8 cellular contexts compared by ENCODE assay signal in the genomic region with DNA sequence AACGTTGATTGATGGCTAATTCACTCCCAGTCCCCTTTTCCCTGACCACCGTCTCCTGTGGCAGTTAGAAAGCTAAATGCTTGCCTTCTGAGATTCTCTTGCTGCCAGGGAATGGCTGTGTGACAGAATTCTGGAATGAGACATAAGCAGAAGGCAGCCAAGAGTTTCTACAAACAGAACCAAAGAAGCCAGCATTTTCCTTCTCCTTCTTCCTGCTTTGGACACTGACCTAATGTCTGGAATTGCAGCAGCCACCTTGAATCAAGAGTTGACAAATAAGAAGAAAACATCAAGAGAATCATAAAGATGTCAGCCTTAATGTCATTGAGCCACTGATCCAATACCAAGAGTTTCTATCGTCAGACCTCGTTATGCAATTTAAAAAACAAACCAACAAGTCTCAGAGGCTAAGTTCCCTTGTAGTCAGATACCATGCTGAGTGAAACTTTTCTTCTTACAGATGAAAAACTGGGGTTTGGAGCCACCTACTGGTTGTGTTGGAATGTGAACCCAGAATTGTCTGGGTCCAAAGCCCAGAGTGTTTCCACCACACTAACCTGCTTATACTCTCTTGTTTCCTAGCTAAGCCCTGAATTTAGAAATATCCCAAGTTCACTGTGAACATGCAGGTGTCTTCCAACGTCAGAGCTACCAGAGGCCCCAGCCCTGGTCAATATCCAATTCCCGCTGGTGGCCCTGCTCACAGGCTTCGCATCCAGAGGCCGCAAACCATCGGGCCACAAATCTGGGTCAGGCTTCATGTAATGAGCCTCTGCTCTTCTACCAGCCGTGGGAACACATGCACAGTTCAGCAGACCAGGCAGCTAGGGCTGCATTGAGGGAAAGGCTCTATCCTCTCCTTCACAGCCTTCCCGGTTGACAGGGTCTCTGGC. TPM values are rescaled to one million over a fixed set of nuclear protein-coding genes. Genes with fewer than 3 reads are reported as not detected.
A peak's percentile ranks its signal among the peaks of the same experiment; 100 is the strongest.
DNase-seq lines count a peak whose midpoint lies in the region; ATAC-seq, FAIRE-seq and TF ChIP-seq lines count a peak whose summit lies in the region.

No MANE protein-coding gene starts in this region.

- peak; percentile 86 for TF ChIP-seq CTCF in BE2C (IDR thresholded peaks at IDR 0.05; ENCODE audit: low read depth, low read length)
- TF ChIP-seq CTCF in omental fat pad (IDR thresholded peaks at IDR 0.05) = peak in 1 of 3 donors; percentile 33

- H3K4me1 ChIP-seq in BE2C = peaks cover 18% of the 10 kb centered on the region

- FAIRE-seq in frontal cortex (lab: Jason Lieb, UNC) (no peak), urothelium cell line (lab: Jason Lieb, UNC) (no peak)

- ATAC-seq in GM19351 (IDR thresholded peaks at IDR 0.05; ENCODE audit: unreplicated experiment) (peak; percentile 86), omental fat pad (ENCODE audit: low FRiP score) (peak; percentile 69)

- DNase-seq in BE2C (peak; percentile 62), KG1 (lab: John Stamatoyannopoulos, UW) (peak; percentile 40), RPMI8226 (peak; percentile 77), frontal cortex (ENCODE audit: low spot score in 2 of 2) (peak; percentile 12 to 40), omental fat pad (ENCODE audit: low spot score) (no peak), urothelium cell line (ENCODE audit: low spot score) (peak; percentile 57)
- DNase-seq in activated gamma-delta T cell treated with anti-CD3 and anti-CD28 coated beads, Interleukin-2, amount 50 U/mL, for 16 hours (ENCODE audit: low read depth) = peak; percentile 27

- H3K9me3 ChIP-seq in BE2C = no peaks in the 10 kb centered on the region

- no peaks in the 10 kb centered on the region for H3K36me3 ChIP-seq in BE2C

- no peak overlapping the region for H3K4me3 ChIP-seq in BE2C (ENCODE audit: low read depth, low read length)

- H3K27me3 ChIP-seq in BE2C = no peaks in the 10 kb centered on the region

RNA-seq across cellular contexts. Expression of a gene that starts 42.5 kb away (rescaled TPM):
- polyA plus RNA-seq in BE2C (2012; ENCODE audit: insufficient read depth, insufficient read length, low read depth) = 4.8 TPM
- total RNA-seq in frontal cortex (42.0 TPM), omental fat pad (under 1 TPM; under 0.01 to 0.84 (median 0.39) TPM)

Comparison
In these comparisons a context has a peak if more than half of its experiments do, and no peak if none do; other contexts are left out.
1. RNA of a gene that starts 42.5 kb away (total RNA-seq): 42.0 TPM in frontal cortex (single experiment); under 0.01 to 0.84 TPM in omental fat pad; every median in the first group is over 10 times any median in the second.